Comparison of ENCODE assay signal across 12 cellular contexts in genomic region chr11:17473071-17473744, GRCh38. TPM values are rescaled to one million over a fixed set of nuclear protein-coding genes. Genes with fewer than 3 reads are reported as not detected.
DNase-seq lines count a peak whose midpoint lies in the region; ATAC-seq, FAIRE-seq and TF ChIP-seq lines count a peak whose summit lies in the region.
"Had no signal": no experiment of that assay in that cellular context is flagged by ENCODE, and none has a peak within 500 bp of the region (broad histone marks: within the 10 kb centered on the region; RNA-seq: fewer than 3 reads in every experiment).

No MANE protein-coding gene starts in this region.

- in situ Hi-C loops in gastrocnemius medialis (cut with MboI; ENCODE audit: low sequenced_read_pairs in 4 of 4): loop anchor here in 1 of 4 donors (10.0 kb wide), 1 partner anchor 88 kb away; the partner anchor contains the start of gene KCNJ11

- DNase-seq in Caco-2: peak; percentile 70 to 77
- peak; percentile 62 for DNase-seq in HTR-8/SVneo (ENCODE audit: insufficient read length, low spot score)
- DNase-seq in iPS-NIHi7 (ENCODE audit: extremely low spot score): peak; percentile 91
- no peak for DNase-seq in NCI-H510A (lab: John Stamatoyannopoulos, UW)
- no peak for DNase-seq in activated naive CD4-positive, alpha-beta T cell treated with Interleukin-2 at 50 U/mL for 16 hours
- DNase-seq in activated naive CD4-positive, alpha-beta T cell (lab: John Stamatoyannopoulos, UW): no peak
- no peak for DNase-seq in gastrocnemius medialis
- DNase-seq: kidney had no signal

- no peak overlapping the region for H3K27ac Mint-ChIP-seq in Caco-2 (ENCODE audit: unreplicated experiment)

- TF ChIP-seq CTCF in Caco-2 (IDR thresholded peaks at IDR 0.05; ENCODE audit: insufficient read depth in 1 of 2, low read depth in 1 of 2, low read length in 1 of 2, severe bottlenecking in 1 of 2, unreplicated experiment in 1 of 2) (peak; percentile 78 to 96), gastrocnemius medialis (IDR thresholded peaks at IDR 0.05 in 4 of 5, conservative IDR thresholded peaks at IDR 0.05 in 1 of 5) (no peak)

- H3K36me3 Mint-ChIP-seq in Caco-2 (ENCODE audit: insufficient read depth, unreplicated experiment): no peaks in the 10 kb centered on the region

- H3K36me3 ChIP-seq in Caco-2 (ENCODE audit: control insufficient read depth, insufficient read depth, low read length) (no peaks in the 10 kb centered on the region), gastrocnemius medialis (no peaks in the 10 kb centered on the region)
- H3K36me3 ChIP-seq: suprapubic skin had no signal

- CTCF ChIA-PET in Caco-2 (lab: Charles Lee): interaction anchor here (0.6 to 1.6 kb wide), 18 partner anchors 8 to 121 kb away, joined by 3 to 26 read pairs (median 4); partner anchors contain the start of genes KCNJ11 and NCR3LG1

- no peak for TF ChIP-seq POLR2A in gastrocnemius medialis (IDR thresholded peaks at IDR 0.05)

- H3K27me3 Mint-ChIP-seq in Caco-2 (ENCODE audit: insufficient read depth, unreplicated experiment): peaks cover 26% of the 10 kb centered on the region

- H3K4me3 Mint-ChIP-seq in Caco-2 (ENCODE audit: unreplicated experiment): no peak overlapping the region

- POLR2A ChIA-PET in Caco-2 (lab: Charles Lee): no interaction called here

- peaks cover 8% of the 10 kb centered on the region for H3K27me3 ChIP-seq in Caco-2 (replicated peaks; ENCODE audit: control insufficient read depth, insufficient read depth, low read length)
- peaks cover 0 to 9% (median 0%) of the 10 kb centered on the region in 3 donors for H3K27me3 ChIP-seq in gastrocnemius medialis

- intact Hi-C loops in Caco-2 (cut with micrococcal nuclease; ENCODE audit: unreplicated experiment) (loop anchor here (1.0 kb wide), 3 partner anchors 61 to 243 kb away; no protein-coding TSS in a partner anchor), gastrocnemius medialis (cut with DNase I; ENCODE audit: low total_unique reads) (no loop called here)

- no peaks in the 10 kb centered on the region for H3K4me1 Mint-ChIP-seq in Caco-2 (ENCODE audit: low read depth, unreplicated experiment)

- ATAC-seq in SK-N-SH treated with all-trans-retinoic acid at 6 μM for 48 hours (peak; percentile 87), gastrocnemius medialis (no peak)

- BruUV-seq in Caco-2 (replicated peaks; lab: Mats Ljungman, UMichigan): no TSS peak

- H3K9me3 ChIP-seq in Caco-2 (no peaks in the 10 kb centered on the region), gastrocnemius medialis (no peaks in the 10 kb centered on the region)
- H3K9me3 ChIP-seq: suprapubic skin had no signal

- no peak overlapping the region for H3K27ac ChIP-seq in gastrocnemius medialis
- H3K27ac ChIP-seq: suprapubic skin had no signal

- FAIRE-seq in HTR-8/SVneo (lab: Jason Lieb, UNC): peak; percentile 58
- FAIRE-seq: astrocyte, kidney, TTC549 had no signal

- no peaks in the 10 kb centered on the region for H3K9me3 Mint-ChIP-seq in Caco-2 (ENCODE audit: unreplicated experiment)

- 0 out of 2 replicates have a peak, but pooled peaks cover 3% of the 10 kb centered on the region for H3K4me1 ChIP-seq in Caco-2
- peaks cover 0 to 9% of the 10 kb centered on the region in 2 donors for H3K4me1 ChIP-seq in gastrocnemius medialis

- H3K4me3 ChIP-seq in Caco-2 (ENCODE audit: low read depth, low read length) (no peak overlapping the region), gastrocnemius medialis (no peak overlapping the region)
- H3K4me3 ChIP-seq: suprapubic skin had no signal

TF ChIP-seq in SK-N-SH treated with all-trans-retinoic acid at 6 μM for 48 hours, 23 proteins besides CTCF, POLR2A, EP300 and RAD21:
- TF ChIP-seq BACH2 (CRISPR knock-in tag; IDR thresholded peaks at IDR 0.05; ENCODE audit: borderline replicate concordance): no peak
- TF ChIP-seq ISL1 (CRISPR knock-in tag; IDR thresholded peaks at IDR 0.05): no peak
- no peak for TF ChIP-seq ARNTL (CRISPR knock-in tag; IDR thresholded peaks at IDR 0.05; ENCODE audit: borderline replicate concordance, low read depth)
- TF ChIP-seq CSDC2 (CRISPR knock-in tag; IDR thresholded peaks at IDR 0.05): no peak
- TF ChIP-seq PATZ1 (CRISPR knock-in tag; IDR thresholded peaks at IDR 0.05; ENCODE audit: borderline replicate concordance): no peak
- TF ChIP-seq ZC3H10 (CRISPR knock-in tag; IDR thresholded peaks at IDR 0.05): no peak

RNA-seq across cellular contexts. Expression of gene ABCC8, which starts 3.4 kb away (rescaled TPM):
- 0.09 TPM in 1 of 2 replicates, not detected in the other for total RNA-seq in Caco-2 (2022)
- 1 to 10 TPM in 2 of 4 donors, under 1 TPM in 2; 0.33 to 4.0 (median 1.1) TPM for total RNA-seq in gastrocnemius medialis
- total RNA-seq: astrocyte had no signal

Comparison
In these comparisons a context has a peak if more than half of its experiments do, and no peak if none do; other contexts are left out.
1. DNase-seq: peak in Caco-2 (2 of 2), HTR-8/SVneo (single experiment) and iPS-NIHi7 (single experiment); none in NCI-H510A (single experiment), activated naive CD4-positive, alpha-beta T cell treated with Interleukin-2 at 50 U/mL for 16 hours (single experiment), activated naive CD4-positive, alpha-beta T cell (0 of 4) and gastrocnemius medialis (0 of 2).
2. CTCF ChIP-seq: peak in Caco-2 (2 of 2); none in gastrocnemius medialis (0 of 5).